In genomic region chr21:26124896-26125295, GRCh38 we compare ENCODE assay signal across 1 cellular context.
TF ChIP-seq lines count a peak whose summit lies in the region.

No MANE protein-coding gene starts in this region.

TF ChIP-seq in neural cell, 6 proteins besides CTCF, POLR2A, EP300 and RAD21:
- no peak for TF ChIP-seq REST (IDR thresholded peaks at IDR 0.05; ENCODE audit: borderline replicate concordance)
- no peak for TF ChIP-seq TAF1 (IDR thresholded peaks at IDR 0.05; ENCODE audit: low read depth)
TF ChIP-seq in neural cell: peak in this region for 0.
